17 cellular contexts compared by ENCODE assay signal in the genomic region with DNA sequence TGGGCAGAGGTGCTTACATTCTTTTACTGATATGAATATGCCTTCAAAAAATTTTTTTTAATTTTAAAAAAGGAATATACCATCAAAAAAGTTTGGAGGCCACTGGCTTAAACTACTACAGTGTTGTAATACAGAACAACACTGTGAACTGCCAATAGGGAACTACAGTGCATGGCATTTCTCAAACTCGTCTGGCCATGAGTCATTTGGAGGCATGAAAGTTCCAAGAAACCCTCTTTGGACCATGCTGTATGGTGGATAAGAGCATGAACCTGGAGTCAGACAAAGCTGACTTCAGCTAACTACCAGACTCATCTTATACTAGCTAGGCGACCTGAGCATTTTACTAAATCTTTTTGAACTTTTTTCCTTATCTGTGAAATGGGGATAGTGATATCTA. TPM values are rescaled to one million over a fixed set of nuclear protein-coding genes. Genes with fewer than 3 reads are reported as not detected.
DNase-seq lines count a peak whose midpoint lies in the region; ATAC-seq, FAIRE-seq and TF ChIP-seq lines count a peak whose summit lies in the region.
"Had no signal": no experiment of that assay in that cellular context is flagged by ENCODE, and none has a peak within 500 bp of the region (broad histone marks: within the 10 kb centered on the region; RNA-seq: fewer than 3 reads in every experiment).

No MANE protein-coding gene starts in this region.

- dilution Hi-C loops in keratinocyte (cut with MboI; ENCODE audit: extremely low pct_ligation_motif_present, low sequenced_read_pairs) = no loop called here

- in situ Hi-C loops in GM12878 (cut with MboI) = no loop called here

- 31% methylated on average over 2 of the region's 2 CpGs for WGBS in GM12878 (ENCODE audit: insufficient coverage, insufficient replicate concordance, low lambda C conversion rate, missing lambda C conversion rate)
- 82% methylated on average over 2 of the region's 2 CpGs for WGBS in prostate gland

- SMC1A ChIA-PET in GM12878 (lab: Charles Lee; ENCODE audit: uncharacterized antibody, unreplicated experiment) = interaction anchor here (1.0 kb wide), 1 partner anchor 11 kb away, joined by 3 read pairs; no protein-coding TSS in a partner anchor

- no peaks in the 10 kb centered on the region; the same call in 1 of the 2 replicates for H4K20me1 ChIP-seq in GM12878 (ENCODE audit: control insufficient read depth, insufficient read depth)
- no peaks in the 10 kb centered on the region for H4K20me1 ChIP-seq in keratinocyte (ENCODE audit: control insufficient read depth, extremely low read depth, insufficient read depth, low read length)

- H3K4me2 ChIP-seq in GM12878 (ENCODE audit: control insufficient read depth, insufficient read depth) (no peak overlapping the region), keratinocyte (ENCODE audit: control insufficient read depth, extremely low read depth, insufficient read depth, low read depth, low read length) (no peak overlapping the region)

- no peaks in the 10 kb centered on the region for H3K9me1 ChIP-seq in keratinocyte (ENCODE audit: control insufficient read depth, extremely low read depth, insufficient read depth, low read length)

- RAD21 ChIA-PET in GM12878 (lab: Charles Lee; ENCODE audit: unreplicated experiment) = interaction anchor here (0.6 kb wide), 1 partner anchor 10 kb away, joined by 3 read pairs; no protein-coding TSS in a partner anchor

- FAIRE-seq in GM12878 (lab: Jason Lieb, UNC) (peak; percentile 31), keratinocyte (lab: Jason Lieb, UNC) (peak; percentile 46)

- ATAC-seq in GM12878 (no peak), GM19395 (IDR thresholded peaks at IDR 0.05; ENCODE audit: unreplicated experiment) (no peak), HG03280 (IDR thresholded peaks at IDR 0.05; ENCODE audit: unreplicated experiment) (no peak)
- ATAC-seq: stimulated activated naive B cell treated with anti-CD40 and anti-IgM and Interleukin-4, amounts not matched to agents 10 μg/mL and 1 μg/mL and 100 μg/mL, for 72 hours had no signal

- no TSS peak for BruUV-seq in GM12878 (replicated peaks; lab: Mats Ljungman, UMichigan)

- no peaks in the 10 kb centered on the region for H3K27me3 ChIP-seq in GM12878 (replicated peaks in 1 of 2; ENCODE audit: control insufficient read depth in 2 of 2, insufficient read depth in 2 of 2, low read length in 1 of 2)
- no peaks in the 10 kb centered on the region for H3K27me3 ChIP-seq in keratinocyte (ENCODE audit: control insufficient read depth, extremely low read depth, insufficient read depth, low read length)
- no peaks in the 10 kb centered on the region for H3K27me3 ChIP-seq in prostate gland (replicated peaks; ENCODE audit: insufficient read depth)
- H3K27me3 ChIP-seq: right atrium auricular region, vagina had no signal

- DNase-seq in EH (ENCODE audit: low read depth) (peak; percentile 74), NCI-H226 (peak; percentile 58), GM12878 (ENCODE audit: low read depth, low spot score) (no peak), keratinocyte (ENCODE audit: low read depth, low spot score) (no peak), prostate gland (ENCODE audit: low spot score) (no peak)
- no peak for DNase-seq in stimulated activated CD4-positive, alpha-beta T cell treated with anti-CD3 and anti-CD28 coated beads, Interleukin-12 subunit alpha, Interleukin-12 subunit beta, amount 100 ng/mL, for 4 hours
- DNase-seq: dermis blood vessel endothelial cell; DMS153; foreskin melanocyte; naive B cell; NCI-H2029 treated with DMSO at 0.1 percent for 48 hours; stimulated activated naive B cell treated with anti-CD40 and anti-IgM and Interleukin-4, amounts not matched to agents 10 μg/mL and 1 μg/mL and 100 μg/mL, for 72 hours had no signal

- no peak for TF ChIP-seq POLR2A in GM12878 (IDR thresholded peaks at IDR 0.05; ENCODE audit: low read depth, low read length)
- TF ChIP-seq POLR2A in prostate gland (IDR thresholded peaks at IDR 0.05) = no peak

- H3K9ac ChIP-seq in GM12878 (ENCODE audit: control insufficient read depth, insufficient read depth, low read length) = no peak overlapping the region
- H3K9ac ChIP-seq in keratinocyte (ENCODE audit: control insufficient read depth, extremely low read depth, insufficient read depth, low read length) = no peak overlapping the region

- POLR2A ChIA-PET in GM12878 (lab: Charles Lee) = no interaction called here

- TF ChIP-seq EP300 in GM12878 (IDR thresholded peaks at IDR 0.05; ENCODE audit: borderline replicate concordance in 1 of 2, control insufficient read depth in 1 of 2, low read depth in 2 of 2, low read length in 2 of 2) = no peak

- H3K36me3 ChIP-seq in GM12878 (ENCODE audit: control insufficient read depth in 2 of 2, insufficient read depth in 2 of 2, low read length in 1 of 2) = no peaks in the 10 kb centered on the region
- H3K36me3 ChIP-seq in keratinocyte (ENCODE audit: control insufficient read depth in 2 of 2, extremely low read depth in 1 of 2, insufficient read depth in 2 of 2, low read length in 2 of 2) = no peaks in the 10 kb centered on the region
- H3K36me3 ChIP-seq in prostate gland = no peaks in the 10 kb centered on the region
- H3K36me3 ChIP-seq: right atrium auricular region, vagina had no signal

- H3K79me2 ChIP-seq in GM12878 (ENCODE audit: control insufficient read depth, insufficient read depth, low read length) (no peaks in the 10 kb centered on the region), keratinocyte (ENCODE audit: control insufficient read depth, insufficient read depth, low read length) (no peaks in the 10 kb centered on the region)

- no peak for TF ChIP-seq RAD21 in GM12878 (IDR thresholded peaks at IDR 0.05; ENCODE audit: insufficient read depth, low read depth, low read length)

- H3K4me3 ChIP-seq in GM12878 (no peak overlapping the region), keratinocyte (ENCODE audit: control insufficient read depth in 2 of 3, extremely low read depth in 1 of 3, insufficient read depth in 2 of 3, low read depth in 1 of 3, low read length in 3 of 3) (no peak overlapping the region), prostate gland (no peak overlapping the region)
- H3K4me3 ChIP-seq: right atrium auricular region, SK-N-MC, vagina had no signal

- TF ChIP-seq CTCF in GM12878 (IDR thresholded peaks at IDR 0.05 in 2 of 3, conservative IDR thresholded peaks at IDR 0.05 in 1 of 3; ENCODE audit: control insufficient read depth in 2 of 3, extremely low read depth in 1 of 3, insufficient read depth in 1 of 3, low read depth in 3 of 3, low read length in 3 of 3) (no peak), keratinocyte (optimal IDR thresholded peaks at IDR 0.05 in 1 of 3, IDR thresholded peaks at IDR 0.05 in 1 of 3, conservative IDR thresholded peaks at IDR 0.05 in 1 of 3; ENCODE audit: extremely low read depth in 1 of 3, insufficient read depth in 2 of 3, low read length in 3 of 3) (no peak), prostate gland (IDR thresholded peaks at IDR 0.05) (no peak)

- H3K9me3 ChIP-seq in GM12878 (replicated peaks; ENCODE audit: control insufficient read depth, insufficient read depth, low read length) (no peaks in the 10 kb centered on the region), keratinocyte (ENCODE audit: control insufficient read depth, low read depth, low read length) (no peaks in the 10 kb centered on the region), prostate gland (no peaks in the 10 kb centered on the region)
- H3K9me3 ChIP-seq: right atrium auricular region, vagina had no signal

- intact Hi-C loops in GM12878 (cut with micrococcal nuclease; ENCODE audit: unreplicated experiment) (no loop called here), prostate gland (cut with DNase I) (no loop called here)

- H3K27ac ChIP-seq in GM12878 (ENCODE audit: control insufficient read depth, insufficient read depth) (no peak overlapping the region), keratinocyte (ENCODE audit: control insufficient read depth, insufficient read depth, low read length) (no peak overlapping the region), prostate gland (no peak overlapping the region)
- H3K27ac ChIP-seq: right atrium auricular region, SK-N-MC, vagina had no signal

- CTCF ChIA-PET in GM12878 (lab: Yijun Ruan, JAX) = interaction anchor here (1.4 kb wide), 1 partner anchor 20 kb away, joined by 3 read pairs; no protein-coding TSS in a partner anchor

- H3K4me1 ChIP-seq in GM12878 (ENCODE audit: control insufficient read depth, insufficient read depth, low read length) (no peaks in the 10 kb centered on the region), keratinocyte (ENCODE audit: control insufficient read depth, extremely low read depth, insufficient read depth, low read length) (no peaks in the 10 kb centered on the region), prostate gland (replicated peaks) (no peaks in the 10 kb centered on the region)
- H3K4me1 ChIP-seq: right atrium auricular region, vagina had no signal

- H2AFZ ChIP-seq in GM12878 (ENCODE audit: control insufficient read depth, low read depth, low read length) (no peak overlapping the region), keratinocyte (ENCODE audit: control insufficient read depth, low read length) (no peak overlapping the region)

RNA-seq across cellular contexts. Expression of gene NF1, which starts 9.2 kb away (rescaled TPM):
- total RNA-seq in GM12878 (2013; cell fraction: nucleolus; rRNA removed) = 318 and 328 TPM in 2 replicates
- 22.3 and 24.6 TPM in 2 replicates for total RNA-seq in GM12878 (2014; rRNA removed)
- total RNA-seq in GM12878 (2014; rRNA removed; fragmentation: Illumina TruSeq; extraction: Trizol) = 21.9 and 22.9 TPM in 2 replicates
- total RNA-seq in GM12878 (2021) = 26.3 and 29.4 TPM in 2 replicates
- 9.3 TPM for polyA plus RNA-seq in GM12878 (2011; ENCODE audit: low read depth)
- 31.8 and 34.0 TPM in 2 replicates for polyA plus RNA-seq in GM12878 (2011; rRNA removed)
- 22.8 and 26.9 TPM in 2 replicates for polyA plus RNA-seq in GM12878 (2011; cell fraction: cytosol; rRNA removed)
- polyA plus RNA-seq in GM12878 (2011; cell fraction: nucleus; rRNA removed) = 35.4 and 43.3 TPM in 2 replicates
- polyA plus RNA-seq in GM12878 (2012) = 11.5 and 12.8 TPM in 2 replicates
- 23.1 and 32.3 TPM in 2 replicates for polyA plus RNA-seq in GM12878 (2014; fragmentation: Illumina TruSeq; extraction: Trizol)
- 1 to 10 TPM; 2.5 to 5.6 TPM for polyA plus RNA-seq in GM12878 (2014; fragmentation: Nextera tagmentation; extraction: Ambion mirVana)
- 9.6 and 11.3 TPM in 2 replicates for polyA plus RNA-seq in GM12878 (2014; rRNA removed)
- 1 to 10 TPM; 4.3 to 4.7 TPM for polyA plus RNA-seq in GM12878 (2016; fragmentation: Nextera tagmentation; extraction: Ambion mirVana)
- polyA minus RNA-seq in GM12878 (2011; rRNA and poly(A)+ RNA removed) = 125 and 147 TPM in 2 replicates
- 40.0 and 54.0 TPM in 2 replicates for polyA minus RNA-seq in GM12878 (2011; cell fraction: cytosol; rRNA and poly(A)+ RNA removed)
- polyA minus RNA-seq in GM12878 (2011; cell fraction: nucleus; rRNA and poly(A)+ RNA removed) = 101 and 142 TPM in 2 replicates
- 20.3 to 29.6 TPM (median 26.7 TPM) in 3 replicates for polyA plus RNA-seq in keratinocyte
- 20.7 TPM for polyA plus RNA-seq in keratinocyte (2011; ENCODE audit: low read depth)
- polyA plus RNA-seq in keratinocyte (2011; cell fraction: cytosol; rRNA removed) = 12.4 and 24.1 TPM in 2 replicates
- 55.0 and 60.8 TPM in 2 replicates for polyA plus RNA-seq in keratinocyte (2011; cell fraction: nucleus; rRNA removed)
- 11.8 and 15.9 TPM in 2 replicates for polyA plus RNA-seq in keratinocyte (2012; ENCODE audit: low replicate concordance)
- 33.6 to 142 TPM (median 79.1 TPM) in 3 replicates for polyA minus RNA-seq in keratinocyte
- 48.3 TPM for polyA minus RNA-seq in keratinocyte (2011; cell fraction: cytosol; rRNA and poly(A)+ RNA removed)
- 134 and 242 TPM in 2 replicates for polyA minus RNA-seq in keratinocyte (2011; cell fraction: nucleus; rRNA and poly(A)+ RNA removed)
- total RNA-seq in prostate gland = 10 to 100 TPM; 62.3 to 68.0 TPM

Comparison
In these comparisons a context has a peak if more than half of its experiments do, and no peak if none do; other contexts are left out.
1. DNase-seq: peak in EH (single experiment) and NCI-H226 (single experiment); none in GM12878 (single experiment), keratinocyte (single experiment), prostate gland (single experiment) and stimulated activated CD4-positive, alpha-beta T cell treated with anti-CD3 and anti-CD28 coated beads, Interleukin-12 subunit alpha, Interleukin-12 subunit beta, amount 100 ng/mL, for 4 hours (single experiment).